ENCODE assay signal across 17 cellular contexts in genomic region chr4:1099270-1099669, GRCh38. TPM values are rescaled to one million over a fixed set of nuclear protein-coding genes. Genes with fewer than 3 reads are reported as not detected.
DNase-seq lines count a peak whose midpoint lies in the region; ATAC-seq, FAIRE-seq and TF ChIP-seq lines count a peak whose summit lies in the region.
"Had no signal": no experiment of that assay in that cellular context is flagged by ENCODE, and none has a peak within 500 bp of the region (broad histone marks: within the 10 kb centered on the region; RNA-seq: fewer than 3 reads in every experiment).

No MANE protein-coding gene starts in this region.

- H3F3A ChIP-seq in GM23338 (replicated peaks; ENCODE audit: low read depth) = no peaks in the 10 kb centered on the region

- CTCF ChIA-PET in K562 (lab: Yijun Ruan, JAX; ENCODE audit: low intra/inter-chr PET ratio) = no interaction called here
- CTCF ChIA-PET in GM10248 (lab: Yijun Ruan, JAX) = interaction anchor here (1.5 kb wide), 1 partner anchor 53 kb away, joined by 3 read pairs; no protein-coding TSS in a partner anchor

- H3K9me2 ChIP-seq in GM23338 (ENCODE audit: insufficient read depth) = no peaks in the 10 kb centered on the region

- intact Hi-C loops in K562 (cut with micrococcal nuclease) = no loop called here
- intact Hi-C loops in activated T-helper 1 cell treated with anti-CD3 and anti-CD28 coated beads, Interleukin-12 subunit alpha, Interleukin-12 subunit beta, Interleukin-2, Interleukin-4 antibody, amounts not matched to agents 30 ng/mL and 10 ng/mL and 1 ng/mL, durations not matched to agents 14 hours and 24 hours and 36 hours (cut with micrococcal nuclease) = no loop called here

- DNase-seq in GM23338 (ENCODE audit: low spot score) (no peak), K562 (ENCODE audit: extremely low read depth in 1 of 4, low spot score in 3 of 4) (no peak), mesenteric fat pad (ENCODE audit: low spot score) (peak; percentile 75), ureter (ENCODE audit: low spot score) (peak; percentile 25), NCI-H748 treated with DMSO at 0.1 percent for 48 hours (lab: John Stamatoyannopoulos, UW) (no peak), GM10248 (ENCODE audit: extremely low spot score) (no peak)
- DNase-seq in activated T-helper 1 cell treated with anti-CD3 and anti-CD28 coated beads, Interleukin-12 subunit alpha, Interleukin-12 subunit beta, Interleukin-2, Interleukin-4 antibody, amounts not matched to agents 30 ng/mL and 10 ng/mL and 1 ng/mL, durations not matched to agents 14 hours and 24 hours and 36 hours (ENCODE audit: low spot score) = no peak
- DNase-seq: C1 segment of cervical spinal cord; Calu3; CD4-positive, alpha-beta T cell; DMS 273 treated with DMSO at 0.1 percent for 48 hours had no signal

- no peak for TF ChIP-seq EP300 in K562 (IDR thresholded peaks at IDR 0.05; ENCODE audit: low read length)

- ATAC-seq in GM23338 = no peak
- ATAC-seq in K562 = no peak
- ATAC-seq: HCT116 had no signal

- in situ Hi-C loops in K562 (cut with MboI) = no loop called here

- no peaks in the 10 kb centered on the region for H3K9me3 ChIP-seq in K562 (replicated peaks; ENCODE audit: control insufficient read depth, insufficient read depth, low read depth, low read length)

- H2AFZ ChIP-seq in GM23338 = no peak overlapping the region
- no peak overlapping the region for H2AFZ ChIP-seq in K562 (ENCODE audit: low read depth, low read length)

- H3K9me1 ChIP-seq in K562 (ENCODE audit: control insufficient read depth, insufficient read depth, low read length) = no peaks in the 10 kb centered on the region

- H3K27me3 ChIP-seq in GM23338 (ENCODE audit: insufficient read depth) = no peaks in the 10 kb centered on the region
- H3K27me3 ChIP-seq in K562 (ENCODE audit: control insufficient read depth in 2 of 2, insufficient read depth in 2 of 2, low read length in 2 of 2) = peaks cover 27 to 49% of the 10 kb centered on the region in 2 experiments

- H3K9ac ChIP-seq in K562 (ENCODE audit: insufficient read depth in 1 of 2, low read depth in 2 of 2, low read length in 2 of 2) = no peak overlapping the region

- TF ChIP-seq RAD21 in K562 (CRISPR knock-in tag; conservative IDR thresholded peaks at IDR 0.05 in 1 of 2, IDR thresholded peaks at IDR 0.05 in 1 of 2) = no peak

- WGBS in K562 (ENCODE audit: insufficient coverage, low coverage, missing lambda C conversion rate) = 32% methylated on average over 9 of the region's 9 CpGs

- BruUV-seq in K562 (replicated peaks; lab: Mats Ljungman, UMichigan) = no TSS peak

- no peak for TF ChIP-seq CTCF in GM23338 (conservative IDR thresholded peaks at IDR 0.05; ENCODE audit: low read depth in 2 of 2)
- no peak for TF ChIP-seq CTCF in K562 (IDR thresholded peaks at IDR 0.05 in 2 of 3, conservative IDR thresholded peaks at IDR 0.05 in 1 of 3; ENCODE audit: insufficient read depth in 2 of 3, low read depth in 1 of 3, low read length in 3 of 3)
- no peak for TF ChIP-seq CTCF in GM10248 (IDR thresholded peaks at IDR 0.05; ENCODE audit: control extremely low read depth, extremely low read depth, low read depth, missing control alignments)

- H3K4me1 Mint-ChIP-seq in GM23338 = peaks cover 1% of the 10 kb centered on the region
- no peaks in the 10 kb centered on the region for H3K4me1 Mint-ChIP-seq in activated T-helper 1 cell treated with anti-CD3 and anti-CD28 coated beads, Interleukin-12 subunit alpha, Interleukin-12 subunit beta, Interleukin-2, Interleukin-4 antibody, amounts not matched to agents 30 ng/mL and 10 ng/mL and 1 ng/mL, durations not matched to agents 14 hours and 24 hours and 36 hours (ENCODE audit: low read depth)
- H3K4me1 Mint-ChIP-seq: B cell had no signal

- no peaks in the 10 kb centered on the region for H3K4me1 ChIP-seq in GM23338 (ENCODE audit: insufficient read depth)
- H3K4me1 ChIP-seq in K562 (replicated peaks in 1 of 2; ENCODE audit: control insufficient read depth in 2 of 2, insufficient read depth in 2 of 2, low read length in 2 of 2) = no peaks in the 10 kb centered on the region

- no peak for TF ChIP-seq POLR2A in K562 (conservative IDR thresholded peaks at IDR 0.05)

- no peaks in the 10 kb centered on the region for H3K36me3 ChIP-seq in GM23338 (ENCODE audit: insufficient read depth)
- H3K36me3 ChIP-seq in K562 (ENCODE audit: control insufficient read depth, insufficient read depth, low read length) = no peaks in the 10 kb centered on the region

- peaks cover 2% of the 10 kb centered on the region for H3K27me3 Mint-ChIP-seq in GM23338 (ENCODE audit: insufficient read depth, low read depth, poor library complexity)
- no peaks in the 10 kb centered on the region for H3K27me3 Mint-ChIP-seq in activated T-helper 1 cell treated with anti-CD3 and anti-CD28 coated beads, Interleukin-12 subunit alpha, Interleukin-12 subunit beta, Interleukin-2, Interleukin-4 antibody, amounts not matched to agents 30 ng/mL and 10 ng/mL and 1 ng/mL, durations not matched to agents 14 hours and 24 hours and 36 hours (ENCODE audit: insufficient read depth)
- H3K27me3 Mint-ChIP-seq: B cell; CD4-positive, alpha-beta T cell had no signal

- no peak overlapping the region for H3K4me2 ChIP-seq in GM23338
- H3K4me2 ChIP-seq in K562 (ENCODE audit: insufficient read depth, low read length) = peak overlapping the region; percentile 70; the same call in 1 of the 2 replicates

- POLR2A ChIA-PET in K562 (lab: Yijun Ruan, JAX) (interaction anchor here (0.9 kb wide), 1 partner anchor 9 kb away, joined by 3 read pairs; no protein-coding TSS in a partner anchor), GM10248 (lab: Yijun Ruan, JAX) (no interaction called here)

- no peaks in the 10 kb centered on the region for H3K36me3 Mint-ChIP-seq in GM23338 (ENCODE audit: low read depth)
- no peaks in the 10 kb centered on the region for H3K36me3 Mint-ChIP-seq in activated T-helper 1 cell treated with anti-CD3 and anti-CD28 coated beads, Interleukin-12 subunit alpha, Interleukin-12 subunit beta, Interleukin-2, Interleukin-4 antibody, amounts not matched to agents 30 ng/mL and 10 ng/mL and 1 ng/mL, durations not matched to agents 14 hours and 24 hours and 36 hours (ENCODE audit: low read depth)

- H3K4me3 Mint-ChIP-seq in GM23338 = no peak overlapping the region
- no peak overlapping the region for H3K4me3 Mint-ChIP-seq in activated T-helper 1 cell treated with anti-CD3 and anti-CD28 coated beads, Interleukin-12 subunit alpha, Interleukin-12 subunit beta, Interleukin-2, Interleukin-4 antibody, amounts not matched to agents 30 ng/mL and 10 ng/mL and 1 ng/mL, durations not matched to agents 14 hours and 24 hours and 36 hours
- H3K4me3 Mint-ChIP-seq: B cell; CD4-positive, alpha-beta T cell had no signal

- H3K27ac Mint-ChIP-seq in GM23338 = 0 out of 2 replicates have a peak overlapping the region, but pooled peaks have one; percentile 42
- H3K27ac Mint-ChIP-seq in activated T-helper 1 cell treated with anti-CD3 and anti-CD28 coated beads, Interleukin-12 subunit alpha, Interleukin-12 subunit beta, Interleukin-2, Interleukin-4 antibody, amounts not matched to agents 30 ng/mL and 10 ng/mL and 1 ng/mL, durations not matched to agents 14 hours and 24 hours and 36 hours = no peak overlapping the region
- H3K27ac Mint-ChIP-seq: B cell; CD4-positive, alpha-beta T cell had no signal

- no peak for FAIRE-seq in K562 (lab: Jason Lieb, UNC)
- FAIRE-seq: A204.1, GM12891, H1 had no signal

- H3K79me2 ChIP-seq in GM23338 (replicated peaks; ENCODE audit: insufficient read depth) (no peaks in the 10 kb centered on the region), K562 (ENCODE audit: control insufficient read depth, insufficient read depth, low read length) (no peaks in the 10 kb centered on the region)

- H3K4me3 ChIP-seq in GM23338 = no peak overlapping the region
- no peak overlapping the region for H3K4me3 ChIP-seq in K562

- H3K27ac ChIP-seq in GM23338 (ENCODE audit: low read depth) (no peak overlapping the region), K562 (ENCODE audit: extremely low read depth, low read depth, low read length) (no peak overlapping the region)

- H4K20me1 ChIP-seq in GM23338 (replicated peaks; ENCODE audit: insufficient read depth) (no peaks in the 10 kb centered on the region), K562 (replicated peaks; ENCODE audit: control insufficient read depth, insufficient read depth, low read length) (no peaks in the 10 kb centered on the region)

- H3K9me3 Mint-ChIP-seq in GM23338 = no peaks in the 10 kb centered on the region; the same call in 2 of the 3 replicates
- H3K9me3 Mint-ChIP-seq in activated T-helper 1 cell treated with anti-CD3 and anti-CD28 coated beads, Interleukin-12 subunit alpha, Interleukin-12 subunit beta, Interleukin-2, Interleukin-4 antibody, amounts not matched to agents 30 ng/mL and 10 ng/mL and 1 ng/mL, durations not matched to agents 14 hours and 24 hours and 36 hours = no peaks in the 10 kb centered on the region
- H3K9me3 Mint-ChIP-seq: CD4-positive, alpha-beta T cell had no signal

TF ChIP-seq in GM23338, 12 proteins besides CTCF, POLR2A, EP300 and RAD21 (continues in another document):
- TF ChIP-seq EZH2 (IDR thresholded peaks at IDR 0.05; ENCODE audit: low read depth, unreplicated experiment) = no peak

RNA-seq across cellular contexts. Expression of gene RNF212, which starts 14.1 kb away (rescaled TPM):
- 11.8 and 20.6 TPM in 2 replicates for total RNA-seq in GM23338 (2014; rRNA removed; shearing (Covaris generic))
- 17.0 and 19.7 TPM in 2 replicates for polyA plus RNA-seq in GM23338 (2016; fragmentation: Nextera tagmentation; extraction: Ambion mirVana)
- total RNA-seq in K562 (2011; cell fraction: chromatin; rRNA removed; ENCODE audit: low replicate concordance) = not detected in 2 replicates
- not detected in 2 replicates for total RNA-seq in K562 (2011; cell fraction: nucleolus; rRNA removed)
- not detected in 2 replicates for total RNA-seq in K562 (2011; cell fraction: nucleoplasm; rRNA removed)
- total RNA-seq in K562 (2014; rRNA removed) = not detected in 2 replicates
- total RNA-seq in K562 (2014; rRNA removed; fragmentation: Illumina TruSeq; extraction: Trizol) = not detected in 2 replicates
- total RNA-seq in K562 (2015; rRNA removed; fragmentation: Illumina TruSeq; extraction: Trizol) = not detected in 2 replicates
- not detected in 2 replicates for total RNA-seq in K562 (2021)
- not detected in 2 replicates for polyA plus RNA-seq in K562 (2011; rRNA removed)
- polyA plus RNA-seq in K562 (2011; cell fraction: cytosol; rRNA removed) = not detected in 2 replicates
- not detected in 2 replicates for polyA plus RNA-seq in K562 (2011; cell fraction: nucleus; rRNA removed)
- not detected in 2 replicates for polyA plus RNA-seq in K562 (2012)
- not detected in 2 replicates for polyA plus RNA-seq in K562 (2014; fragmentation: Illumina TruSeq; extraction: Trizol)
- polyA plus RNA-seq in K562 (2014; fragmentation: Nextera tagmentation; extraction: Ambion mirVana) = not detected
- 0.04 TPM in 1 of 2 replicates, not detected in the other for polyA plus RNA-seq in K562 (2014; rRNA removed)
- polyA minus RNA-seq in K562 (2011; rRNA and poly(A)+ RNA removed) = not detected in 2 replicates
- not detected in 2 replicates for polyA minus RNA-seq in K562 (2011; cell fraction: cytosol; rRNA and poly(A)+ RNA removed)
- polyA minus RNA-seq in K562 (2011; cell fraction: nucleus; rRNA and poly(A)+ RNA removed) = not detected in 2 replicates
- 4.2 TPM for total RNA-seq in mesenteric fat pad
- total RNA-seq in ureter = 5.1 TPM
- 0.93 and 1.5 TPM in 2 replicates for total RNA-seq in activated T-helper 1 cell treated with anti-CD3 and anti-CD28 coated beads, Interleukin-12 subunit alpha, Interleukin-12 subunit beta, Interleukin-2, Interleukin-4 antibody, amounts not matched to agents 30 ng/mL and 10 ng/mL and 1 ng/mL, durations not matched to agents 14 hours and 24 hours and 36 hours
- total RNA-seq: Calu3, Daoy had no signal

Comparison
In these comparisons a context has a peak if more than half of its experiments do, and no peak if none do; other contexts are left out.
1. DNase-seq: peak in mesenteric fat pad (single experiment) and ureter (single experiment); none in GM23338 (single experiment), K562 (0 of 4), NCI-H748 treated with DMSO at 0.1 percent for 48 hours (single experiment), GM10248 (single experiment) and activated T-helper 1 cell treated with anti-CD3 and anti-CD28 coated beads, Interleukin-12 subunit alpha, Interleukin-12 subunit beta, Interleukin-2, Interleukin-4 antibody, amounts not matched to agents 30 ng/mL and 10 ng/mL and 1 ng/mL, durations not matched to agents 14 hours and 24 hours and 36 hours (single experiment).